13 cellular contexts compared by ENCODE assay signal in the genomic region with DNA sequence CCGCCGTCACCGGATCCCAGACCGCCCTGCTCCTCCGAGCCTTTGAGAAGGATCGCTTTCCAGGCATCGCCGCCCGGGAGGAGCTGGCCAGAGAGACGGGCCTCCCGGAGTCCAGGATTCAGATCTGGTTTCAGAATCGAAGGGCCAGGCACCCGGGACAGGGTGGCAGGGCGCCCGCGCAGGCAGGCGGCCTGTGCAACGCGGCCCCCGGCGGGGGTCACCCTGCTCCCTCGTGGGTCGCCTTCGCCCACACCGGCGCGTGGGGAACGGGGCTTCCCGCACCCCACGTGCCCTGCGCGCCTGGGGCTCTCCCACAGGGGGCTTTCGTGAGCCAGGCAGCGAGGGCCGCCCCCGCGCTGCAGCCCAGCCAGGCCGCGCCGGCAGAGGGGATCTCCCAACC. TPM values are rescaled to one million over a fixed set of nuclear protein-coding genes. Genes with fewer than 3 reads are reported as not detected.
"Had no signal": no experiment of that assay in that cellular context is flagged by ENCODE, and none has a peak within 500 bp of the region (broad histone marks: within the 10 kb centered on the region; RNA-seq: fewer than 3 reads in every experiment).

No MANE protein-coding gene starts in this region.

RNA-seq across cellular contexts. Expression of a gene that starts 40.9 kb away (rescaled TPM):
- total RNA-seq: activated CD4-positive, alpha-beta T cell treated with anti-CD3 and anti-CD28 coated beads, Interleukin-2, amount 10 ng/mL, durations not matched to agents 24 days and 14 days; activated CD8-positive, alpha-beta memory T cell treated with anti-CD3 and anti-CD28 coated beads for 36 hours; activated CD8-positive, alpha-beta T cell treated with anti-CD3 and anti-CD28 coated beads for 36 hours; activated naive CD8-positive, alpha-beta T cell treated with anti-CD3 and anti-CD28 coated beads, Interleukin-2, amount 10 ng/mL, durations not matched to agents 7 days and 5 days; activated T-cell treated with anti-CD3 and anti-CD28 coated beads, Interleukin-2, amount 50 U/mL, for 72 hours; activated T-helper 2 cell treated with anti-CD3 and anti-CD28 coated beads, Interferon-gamma antibody, Interleukin-2, Interleukin-4, amounts not matched to agents 10 μg/mL and 5 μg/mL and 100 μg/mL, durations not matched to agents 14 hours and 24 hours and 36 hours; astrocyte; body of pancreas; M059J; PC-3; Peyer's patch; T-helper 1 cell treated with Interleukin-12 subunit alpha and Interleukin-12 subunit beta and Interleukin-4 antibody, amounts not matched to agents 30 ng/mL and 1 ng/mL, for 36 hours had no signal
- polyA plus RNA-seq: adipose tissue had no signal
